ENCODE assay signal across 1 cellular context in the genomic region with DNA sequence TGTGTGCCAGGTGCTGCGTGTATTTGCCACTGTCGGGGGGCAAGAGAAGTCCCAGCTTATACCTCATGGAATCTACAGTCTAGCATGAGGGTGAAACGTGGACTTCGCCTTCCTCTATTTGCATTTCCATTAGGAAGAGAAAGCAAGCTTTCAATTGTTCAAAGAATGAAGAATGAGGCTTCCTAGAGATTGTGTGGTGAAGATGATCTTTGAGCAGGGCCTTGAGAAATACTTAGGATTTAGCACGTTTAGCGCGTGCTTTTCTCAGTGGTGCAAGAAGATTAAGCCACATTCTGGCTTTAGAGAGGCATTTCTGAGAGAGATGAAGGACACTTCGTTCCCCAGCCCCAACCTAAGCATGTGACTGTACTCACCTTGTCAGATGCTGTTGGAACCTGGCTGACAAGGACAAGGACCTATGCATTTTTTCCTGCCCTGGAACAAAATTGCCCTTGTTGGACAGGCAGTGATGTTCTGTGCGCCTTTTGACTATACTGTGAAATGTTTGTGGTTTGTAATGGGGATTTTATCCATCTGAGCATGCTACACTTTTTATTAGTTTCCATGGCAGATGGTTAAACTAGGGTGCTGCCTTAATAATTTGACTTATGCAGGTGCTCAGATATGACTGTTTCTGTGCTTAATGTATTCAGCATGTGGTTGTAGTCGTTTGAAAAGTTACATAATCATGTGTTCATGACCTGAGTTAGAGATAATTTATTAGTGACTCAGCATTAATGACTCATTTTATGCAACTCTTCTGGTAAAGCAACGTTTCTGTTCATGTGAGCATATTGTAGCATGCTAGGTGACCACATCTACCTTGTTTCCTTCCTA.
A peak's percentile ranks its signal among the peaks of the same experiment; 100 is the strongest.
TF ChIP-seq lines count a peak whose summit lies in the region.

No MANE protein-coding gene starts in this region.

TF ChIP-seq in HepG2, 621 proteins besides CTCF, POLR2A, EP300 and RAD21 (continued from another document and continues in another):
- TF ChIP-seq FOXP4 (CRISPR knock-in tag; IDR thresholded peaks at IDR 0.05) (peak; percentile 90), ZBTB42 (CRISPR knock-in tag; IDR thresholded peaks at IDR 0.05) (0 out of 2 replicates have a peak, but pooled peaks have one; percentile 40), FOXK1 (CRISPR knock-in tag; IDR thresholded peaks at IDR 0.05; ENCODE audit: borderline replicate concordance, low read depth) (peak; percentile 85; the same call in 1 of the 2 replicates), E2F1 (CRISPR knock-in tag; IDR thresholded peaks at IDR 0.05) (0 out of 2 replicates have a peak, but pooled peaks have one; percentile 30), ZNF33A (CRISPR knock-in tag; IDR thresholded peaks at IDR 0.05; ENCODE audit: borderline replicate concordance) (peak; percentile 58; the same call in 1 of the 2 replicates), ZNF432 (CRISPR knock-in tag; IDR thresholded peaks at IDR 0.05; ENCODE audit: borderline replicate concordance) (no peak), ZNF782 (CRISPR knock-in tag; IDR thresholded peaks at IDR 0.05; ENCODE audit: borderline replicate concordance) (no peak; the same call in 1 of the 2 replicates), ATF6 (CRISPR knock-in tag; conservative IDR thresholded peaks at IDR 0.05) (no peak), ZFYVE20 (CRISPR knock-in tag; IDR thresholded peaks at IDR 0.05; ENCODE audit: borderline replicate concordance, low read depth) (no peak), SSRP1 (CRISPR knock-in tag; IDR thresholded peaks at IDR 0.05) (peak; percentile 31; the same call in 1 of the 2 replicates), ZNF292 (CRISPR knock-in tag; IDR thresholded peaks at IDR 0.05; ENCODE audit: borderline replicate concordance, low read depth) (peak; percentile 76; the same call in 1 of the 2 replicates), AHDC1 (CRISPR knock-in tag; IDR thresholded peaks at IDR 0.05; ENCODE audit: borderline replicate concordance) (peak; percentile 97), ZNF430 (CRISPR knock-in tag; IDR thresholded peaks at IDR 0.05) (no peak), ZBTB49 (CRISPR knock-in tag; IDR thresholded peaks at IDR 0.05; ENCODE audit: borderline replicate concordance) (peak; percentile 37; the same call in 1 of the 2 replicates), ELF3 (CRISPR knock-in tag; IDR thresholded peaks at IDR 0.05) (peak; percentile 60), HOXA5 (CRISPR knock-in tag; IDR thresholded peaks at IDR 0.05) (peak; percentile 96), ZNF704 (CRISPR knock-in tag; IDR thresholded peaks at IDR 0.05; ENCODE audit: borderline replicate concordance) (no peak), NKX3-1 (CRISPR knock-in tag; IDR thresholded peaks at IDR 0.05) (peak; percentile 84; the same call in 1 of the 2 replicates), SP2 (CRISPR knock-in tag; IDR thresholded peaks at IDR 0.05) (no peak), ZFX (CRISPR knock-in tag; IDR thresholded peaks at IDR 0.05; ENCODE audit: low read depth) (peak; percentile 51), ZBTB25 (CRISPR knock-in tag; IDR thresholded peaks at IDR 0.05) (peak; percentile 61), JUND (CRISPR knock-in tag; IDR thresholded peaks at IDR 0.05) (no peak), FOXJ3 (CRISPR knock-in tag; IDR thresholded peaks at IDR 0.05; ENCODE audit: borderline replicate concordance) (peak; percentile 94), KMT2B (CRISPR knock-in tag; IDR thresholded peaks at IDR 0.05) (peak; percentile 56; the same call in 1 of the 2 replicates), KLF9 (CRISPR knock-in tag; IDR thresholded peaks at IDR 0.05; ENCODE audit: low read depth) (peak; percentile 77), KLF11 (CRISPR knock-in tag; IDR thresholded peaks at IDR 0.05) (peak; percentile 76; the same call in 1 of the 2 replicates), ZFP36 (IDR thresholded peaks at IDR 0.05; ENCODE audit: borderline replicate concordance, low read depth, low read length, partially characterized antibody) (no peak), RFX3 (CRISPR knock-in tag; IDR thresholded peaks at IDR 0.05) (0 out of 2 replicates have a peak, but pooled peaks have one; percentile 29), DBP (CRISPR knock-in tag; IDR thresholded peaks at IDR 0.05; ENCODE audit: not compliant biosample characterization) (no peak), SNRNP70 (IDR thresholded peaks at IDR 0.05; ENCODE audit: low read depth, low read length) (no peak), ZFP82 (CRISPR knock-in tag; IDR thresholded peaks at IDR 0.05; ENCODE audit: borderline replicate concordance) (0 out of 2 replicates have a peak, but pooled peaks have one; percentile 53), SOX5 (CRISPR knock-in tag; IDR thresholded peaks at IDR 0.05; ENCODE audit: borderline replicate concordance) (peak; percentile 98), PTBP1 (IDR thresholded peaks at IDR 0.05; ENCODE audit: low read depth, low read length, poor library complexity, severe bottlenecking) (no peak), ZNF781 (CRISPR knock-in tag; IDR thresholded peaks at IDR 0.05; ENCODE audit: borderline replicate concordance, not compliant biosample characterization) (peak; percentile 95), LCORL (IDR thresholded peaks at IDR 0.05) (no peak), LCORL (CRISPR knock-in tag; IDR thresholded peaks at IDR 0.05) (peak; percentile 81)
- TF ChIP-seq, protein P1, sequence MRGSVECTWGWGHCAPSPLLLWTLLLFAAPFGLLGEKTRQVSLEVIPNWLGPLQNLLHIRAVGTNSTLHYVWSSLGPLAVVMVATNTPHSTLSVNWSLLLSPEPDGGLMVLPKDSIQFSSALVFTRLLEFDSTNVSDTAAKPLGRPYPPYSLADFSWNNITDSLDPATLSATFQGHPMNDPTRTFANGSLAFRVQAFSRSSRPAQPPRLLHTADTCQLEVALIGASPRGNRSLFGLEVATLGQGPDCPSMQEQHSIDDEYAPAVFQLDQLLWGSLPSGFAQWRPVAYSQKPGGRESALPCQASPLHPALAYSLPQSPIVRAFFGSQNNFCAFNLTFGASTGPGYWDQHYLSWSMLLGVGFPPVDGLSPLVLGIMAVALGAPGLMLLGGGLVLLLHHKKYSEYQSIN (CRISPR knock-in tag; IDR thresholded peaks at IDR 0.05; ENCODE audit: borderline replicate concordance), result no peak
